8 cellular contexts compared by ENCODE assay signal in the genomic region with DNA sequence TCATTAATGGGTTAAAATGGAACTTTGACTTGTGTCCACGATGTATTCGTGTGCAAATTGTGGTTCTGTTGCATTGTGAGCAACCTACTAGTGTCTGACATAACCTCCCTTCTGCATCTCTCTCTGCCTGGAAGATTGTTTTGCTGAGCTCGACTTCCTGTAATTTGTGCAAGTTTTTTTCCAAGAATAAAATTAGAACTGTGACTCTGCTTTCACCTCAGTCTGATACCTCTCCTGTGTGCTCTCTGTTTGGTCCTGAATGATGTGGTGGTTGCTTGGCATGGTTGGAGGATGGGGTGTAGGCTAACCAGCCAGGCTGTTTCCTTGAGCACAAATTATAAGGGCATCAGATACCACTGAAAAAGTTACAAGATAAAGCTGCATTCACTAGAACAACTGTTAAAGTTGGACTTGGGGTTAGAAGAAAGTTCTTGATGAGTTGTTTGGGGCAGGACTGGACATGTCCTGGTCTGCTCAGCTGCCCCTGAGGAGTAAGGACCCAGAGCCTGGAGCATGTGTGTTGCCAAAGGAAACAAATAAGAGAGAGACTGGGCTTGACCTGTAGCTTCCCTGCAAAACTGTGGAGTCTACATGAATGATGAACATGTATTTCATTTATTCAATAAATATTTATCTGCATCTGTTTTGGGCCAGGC. TPM values are rescaled to one million over a fixed set of nuclear protein-coding genes. Genes with fewer than 3 reads are reported as not detected.
DNase-seq lines count a peak whose midpoint lies in the region; ATAC-seq and TF ChIP-seq lines count a peak whose summit lies in the region.

No MANE protein-coding gene starts in this region.

- DNase-seq in GM03348 (ENCODE audit: low spot score) (peak; percentile 32), MV-4-11 (lab: John Stamatoyannopoulos, UW) (peak; percentile 27), neural crest cell (ENCODE audit: low read depth, low spot score) (no peak), NCI-H1092 treated with DMSO at 0.1 percent for 48 hours (lab: John Stamatoyannopoulos, UW) (no peak), epidermal melanocyte (ENCODE audit: insufficient read length, low spot score) (no peak), LoVo (ENCODE audit: low spot score) (no peak)
- peak; percentile 66 for DNase-seq in central memory CD4-positive, alpha-beta T cell

- peak overlapping the region; percentile 64 for H3K4me3 Mint-ChIP-seq in neural crest cell

- ATAC-seq in GM18907 (IDR thresholded peaks at IDR 0.05; ENCODE audit: unreplicated experiment): no peak

- H3K27me3 Mint-ChIP-seq in neural crest cell (ENCODE audit: low read depth): peaks cover 40% of the 10 kb centered on the region

- H3K27ac Mint-ChIP-seq in neural crest cell (ENCODE audit: unreplicated experiment): no peak overlapping the region

- no peaks in the 10 kb centered on the region for H3K36me3 Mint-ChIP-seq in neural crest cell (ENCODE audit: low read depth)

- peaks cover 29% of the 10 kb centered on the region for H3K4me1 Mint-ChIP-seq in neural crest cell

- H3K9me3 Mint-ChIP-seq in neural crest cell: no peaks in the 10 kb centered on the region

- TF ChIP-seq CTCF in neural crest cell (conservative IDR thresholded peaks at IDR 0.05): no peak

RNA-seq across cellular contexts. Expression of a gene that starts 1.9 kb away (rescaled TPM):
- total RNA-seq in neural crest cell: 50.7 and 51.6 TPM in 2 replicates

Comparison
In these comparisons a context has a peak if more than half of its experiments do, and no peak if none do; other contexts are left out.
1. DNase-seq: peak in GM03348 (single experiment), MV-4-11 (single experiment) and central memory CD4-positive, alpha-beta T cell (single experiment); none in neural crest cell (single experiment), NCI-H1092 treated with DMSO at 0.1 percent for 48 hours (single experiment), epidermal melanocyte (single experiment) and LoVo (single experiment).